1 cellular context compared by ENCODE assay signal in genomic region chr3:158105710-158106438, GRCh38.
TF ChIP-seq lines count a peak whose summit lies in the region.

Gene SHOX2 (minus strand): TSS chr3:158106420. CDS start chr3:158106024, 396 bp downstream.

TF ChIP-seq in IMR-90, 13 proteins besides CTCF, POLR2A, EP300 and RAD21 (continued from another document):
- TF ChIP-seq ELK1 (IDR thresholded peaks at IDR 0.05; ENCODE audit: borderline replicate concordance, low read depth, low read length) (no peak), NFE2L2 (IDR thresholded peaks at IDR 0.05; ENCODE audit: low read depth, low read length) (no peak), MAFK (IDR thresholded peaks at IDR 0.05; ENCODE audit: low read depth, low read length) (no peak)
TF ChIP-seq in IMR-90: peak in this region for 0.
